8 cellular contexts compared by ENCODE assay signal in genomic region chr12:4855121-4855924, GRCh38. TPM values are rescaled to one million over a fixed set of nuclear protein-coding genes. Genes with fewer than 3 reads are reported as not detected.
A peak's percentile ranks its signal among the peaks of the same experiment; 100 is the strongest.
DNase-seq lines count a peak whose midpoint lies in the region; TF ChIP-seq lines count a peak whose summit lies in the region.

No MANE protein-coding gene starts in this region.

- no peaks in the 10 kb centered on the region for H3K79me2 ChIP-seq in OCI-LY7 (ENCODE audit: insufficient read depth, low read depth, low read length)

- peak overlapping the region; percentile 38; the same call in 1 of the 2 replicates for H2AFZ ChIP-seq in OCI-LY7 (ENCODE audit: low read length)

- POLR2A ChIA-PET in OCI-LY7 (lab: Charles Lee): interaction anchor here (0.6 to 0.7 kb wide), 2 partner anchors 12 to 180 kb away, joined by 4 read pairs; no protein-coding TSS in a partner anchor

- BruUV-seq in OCI-LY7 (replicated peaks; lab: Mats Ljungman, UMichigan): no TSS peak

- H3K4me1 Mint-ChIP-seq in activated T-helper 1 cell treated with anti-CD3 and anti-CD28 coated beads, Interleukin-12 subunit alpha, Interleukin-12 subunit beta, Interleukin-2, Interleukin-4 antibody, amounts not matched to agents 30 ng/mL and 10 ng/mL and 1 ng/mL, durations not matched to agents 14 hours and 24 hours and 36 hours (ENCODE audit: low read depth): peaks cover 31% of the 10 kb centered on the region

- no peak overlapping the region for H3K4me3 ChIP-seq in OCI-LY7 (ENCODE audit: low read depth, low read length, poor library complexity, severe bottlenecking)

- no peak overlapping the region for H3K27ac ChIP-seq in OCI-LY7 (ENCODE audit: low read depth, low read length, poor library complexity, severe bottlenecking)

- no peaks in the 10 kb centered on the region for H3K36me3 ChIP-seq in OCI-LY7 (ENCODE audit: insufficient read depth, low read length)

- no peaks in the 10 kb centered on the region for H3K9me3 Mint-ChIP-seq in activated T-helper 1 cell treated with anti-CD3 and anti-CD28 coated beads, Interleukin-12 subunit alpha, Interleukin-12 subunit beta, Interleukin-2, Interleukin-4 antibody, amounts not matched to agents 30 ng/mL and 10 ng/mL and 1 ng/mL, durations not matched to agents 14 hours and 24 hours and 36 hours

- H3K27me3 Mint-ChIP-seq in activated T-helper 1 cell treated with anti-CD3 and anti-CD28 coated beads, Interleukin-12 subunit alpha, Interleukin-12 subunit beta, Interleukin-2, Interleukin-4 antibody, amounts not matched to agents 30 ng/mL and 10 ng/mL and 1 ng/mL, durations not matched to agents 14 hours and 24 hours and 36 hours (ENCODE audit: insufficient read depth): peaks cover 28% of the 10 kb centered on the region

- no peak overlapping the region for H3K27ac Mint-ChIP-seq in activated T-helper 1 cell treated with anti-CD3 and anti-CD28 coated beads, Interleukin-12 subunit alpha, Interleukin-12 subunit beta, Interleukin-2, Interleukin-4 antibody, amounts not matched to agents 30 ng/mL and 10 ng/mL and 1 ng/mL, durations not matched to agents 14 hours and 24 hours and 36 hours

- no peak overlapping the region for H3K4me3 Mint-ChIP-seq in activated T-helper 1 cell treated with anti-CD3 and anti-CD28 coated beads, Interleukin-12 subunit alpha, Interleukin-12 subunit beta, Interleukin-2, Interleukin-4 antibody, amounts not matched to agents 30 ng/mL and 10 ng/mL and 1 ng/mL, durations not matched to agents 14 hours and 24 hours and 36 hours

- H3K9me3 ChIP-seq in OCI-LY7 (ENCODE audit: low read length): no peaks in the 10 kb centered on the region

- DNase-seq in 8988T (peak; percentile 40), OCI-LY7 (ENCODE audit: low spot score) (peak; percentile 85), foreskin melanocyte (peak; percentile 70), nucleus accumbens (lab: John Stamatoyannopoulos, UW) (peak in 43 of 56 donors; percentile 3 to 82 (median 34)), posterior vena cava (ENCODE audit: low spot score) (no peak)
- DNase-seq in activated T-helper 1 cell treated with anti-CD3 and anti-CD28 coated beads, Interleukin-12 subunit alpha, Interleukin-12 subunit beta, Interleukin-2, Interleukin-4 antibody, amounts not matched to agents 30 ng/mL and 10 ng/mL and 1 ng/mL, durations not matched to agents 14 hours and 24 hours and 36 hours (ENCODE audit: low spot score): peak; percentile 37

- no peaks in the 10 kb centered on the region for H3K36me3 Mint-ChIP-seq in activated T-helper 1 cell treated with anti-CD3 and anti-CD28 coated beads, Interleukin-12 subunit alpha, Interleukin-12 subunit beta, Interleukin-2, Interleukin-4 antibody, amounts not matched to agents 30 ng/mL and 10 ng/mL and 1 ng/mL, durations not matched to agents 14 hours and 24 hours and 36 hours (ENCODE audit: low read depth)

- no peaks in the 10 kb centered on the region for H4K20me1 ChIP-seq in OCI-LY7 (ENCODE audit: insufficient read depth, low read length)

- H3K9me2 ChIP-seq in OCI-LY7 (ENCODE audit: insufficient read depth, low read length): no peaks in the 10 kb centered on the region

- intact Hi-C loops in OCI-LY7 (cut with micrococcal nuclease; ENCODE audit: unreplicated experiment) (loop anchor here (2.0 to 5.0 kb wide), 2 partner anchors 229 to 278 kb away; no protein-coding TSS in a partner anchor), posterior vena cava (cut with DNase I) (loop anchor here in 1 of 2 donors (2.0 kb wide), 1 partner anchor 147 kb away; no protein-coding TSS in a partner anchor)
- intact Hi-C loops in activated T-helper 1 cell treated with anti-CD3 and anti-CD28 coated beads, Interleukin-12 subunit alpha, Interleukin-12 subunit beta, Interleukin-2, Interleukin-4 antibody, amounts not matched to agents 30 ng/mL and 10 ng/mL and 1 ng/mL, durations not matched to agents 14 hours and 24 hours and 36 hours (cut with micrococcal nuclease): loop anchor here (1.0 to 5.0 kb wide), 2 partner anchors 52 to 148 kb away; partner anchors contain the start of gene KCNA1

- peaks cover 15% of the 10 kb centered on the region for H3K4me1 ChIP-seq in OCI-LY7 (ENCODE audit: insufficient read depth, low read length, poor library complexity, severe bottlenecking)

- no peak overlapping the region for H3K4me2 ChIP-seq in OCI-LY7 (ENCODE audit: low read length)

- TF ChIP-seq CTCF in GM12874 (IDR thresholded peaks at IDR 0.05; ENCODE audit: insufficient read depth, low read depth, low read length): peak; percentile 71
- TF ChIP-seq CTCF in LNCAP (IDR thresholded peaks at IDR 0.05): peak; percentile 83
- TF ChIP-seq CTCF in OCI-LY7 (conservative IDR thresholded peaks at IDR 0.05; ENCODE audit: low read length): peak; percentile 83

- CTCF ChIA-PET in OCI-LY7 (lab: Charles Lee; ENCODE audit: unreplicated experiment): no interaction called here

RNA-seq across cellular contexts. Expression of gene KCNA1, which starts 54.4 kb away (rescaled TPM):
- total RNA-seq in OCI-LY7 (2014; rRNA removed; shearing (Covaris generic)): not detected in 2 replicates
- not detected in 2 replicates for total RNA-seq in OCI-LY7 (2022)
- total RNA-seq in activated T-helper 1 cell treated with anti-CD3 and anti-CD28 coated beads, Interleukin-12 subunit alpha, Interleukin-12 subunit beta, Interleukin-2, Interleukin-4 antibody, amounts not matched to agents 30 ng/mL and 10 ng/mL and 1 ng/mL, durations not matched to agents 14 hours and 24 hours and 36 hours: not detected in 2 replicates
- under 1 TPM in 1 of 2 donors, not detected in 1; 0.05 TPM for total RNA-seq in posterior vena cava
